ENCODE assay signal across 9 cellular contexts in the genomic region with DNA sequence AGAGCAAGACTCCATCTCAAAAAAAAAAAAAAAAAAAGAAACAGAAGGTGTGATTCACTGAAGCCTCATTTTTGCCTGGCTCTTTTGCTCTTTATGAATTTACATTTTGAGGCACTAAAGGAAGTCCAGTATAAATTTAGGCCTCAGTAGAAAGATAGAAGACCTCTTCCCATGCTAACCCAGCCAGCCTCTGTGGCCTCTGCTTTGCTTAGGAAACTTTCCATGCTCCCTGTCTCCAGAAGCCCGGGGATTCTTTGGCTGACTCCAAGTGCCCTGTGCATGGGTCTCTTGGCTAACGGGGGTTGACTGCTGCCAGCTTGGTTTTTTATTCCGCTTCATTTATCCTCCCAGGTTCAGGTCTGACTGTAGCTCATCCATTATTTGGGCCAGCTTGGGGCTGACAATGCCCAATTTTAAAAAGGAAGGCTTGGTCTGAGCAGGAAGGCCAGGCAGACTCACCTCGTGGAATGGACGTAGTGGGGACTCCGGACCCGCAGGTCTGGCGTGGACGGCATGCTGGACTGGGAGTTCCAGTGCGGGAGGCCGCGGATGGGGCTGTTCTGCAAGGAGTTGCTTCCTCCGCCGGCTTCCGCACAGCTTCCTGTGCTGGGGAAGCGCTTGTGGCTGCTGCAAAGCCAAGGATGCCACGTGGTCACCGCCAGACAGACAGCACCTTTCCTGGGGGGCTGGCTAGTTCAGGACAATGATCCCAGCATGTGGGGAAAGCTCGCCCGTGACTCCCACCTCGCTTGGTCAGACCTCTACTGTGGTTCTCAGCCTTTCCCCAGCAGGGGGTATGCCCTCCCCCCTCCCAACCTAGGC.
DNase-seq lines count a peak whose midpoint lies in the region; ATAC-seq, FAIRE-seq and TF ChIP-seq lines count a peak whose summit lies in the region.
"Had no signal": no experiment of that assay in that cellular context is flagged by ENCODE, and none has a peak within 500 bp of the region (broad histone marks: within the 10 kb centered on the region; RNA-seq: fewer than 3 reads in every experiment).

No MANE protein-coding gene starts in this region.

- H3K4me3 Mint-ChIP-seq in HFFc6, result no peak overlapping the region
- H3K4me3 Mint-ChIP-seq in astrocyte (ENCODE audit: unreplicated experiment), result no peak overlapping the region
- H3K4me3 Mint-ChIP-seq in stimulated activated naive CD8-positive, alpha-beta T cell treated with anti-CD3 and anti-CD28 coated beads, Interleukin-15, Interleukin-2, amounts not matched to agents 100 ng/mL and 50 ng/mL, for 24 hours, result peak overlapping the region; percentile 57

- peaks cover 24% of the 10 kb centered on the region for H3K4me1 ChIP-seq in astrocyte (ENCODE audit: insufficient read depth, low read length)
- peaks cover 4% of the 10 kb centered on the region for H3K4me1 ChIP-seq in right cardiac atrium (ENCODE audit: control insufficient read depth, insufficient read depth, low read length)

- H3K27ac ChIP-seq in astrocyte (ENCODE audit: low read depth, low read length) (peak overlapping the region; percentile 43), right cardiac atrium (ENCODE audit: low read length) (peak overlapping the region; percentile 5)
- H3K27ac ChIP-seq: ovary had no signal

- H4K20me1 ChIP-seq in astrocyte (ENCODE audit: insufficient read depth, low read length), result peaks cover 30% of the 10 kb centered on the region

- FAIRE-seq in astrocyte (lab: Jason Lieb, UNC), result no peak
- FAIRE-seq: H54 had no signal

- H3K9ac ChIP-seq in astrocyte (ENCODE audit: low read length), result peak overlapping the region; percentile 25

- H3K4me3 ChIP-seq in astrocyte (ENCODE audit: insufficient read depth, low read depth, low read length) (no peak overlapping the region), right cardiac atrium (ENCODE audit: low read length) (no peak overlapping the region)
- H3K4me3 ChIP-seq: ovary had no signal

- H2AFZ ChIP-seq in astrocyte (ENCODE audit: low read depth, low read length), result no peak overlapping the region

- H3K27me3 Mint-ChIP-seq in HFFc6 (ENCODE audit: insufficient read depth) (peaks cover 2% of the 10 kb centered on the region; the same call in 1 of the 2 replicates), astrocyte (ENCODE audit: low read depth, unreplicated experiment) (no peaks in the 10 kb centered on the region)
- H3K27me3 Mint-ChIP-seq in stimulated activated naive CD8-positive, alpha-beta T cell treated with anti-CD3 and anti-CD28 coated beads, Interleukin-15, Interleukin-2, amounts not matched to agents 100 ng/mL and 50 ng/mL, for 24 hours, result no peaks in the 10 kb centered on the region

- peaks cover 15% of the 10 kb centered on the region for H3K79me2 ChIP-seq in astrocyte (ENCODE audit: insufficient read depth, low read length)

- peak; percentile 59 to 63 for ATAC-seq in right cardiac atrium

- DNase-seq in HFFc6, result no peak
- no peak for DNase-seq in astrocyte (ENCODE audit: low read depth)
- peak; percentile 60 to 89 (median 84) for DNase-seq in right cardiac atrium
- no peak for DNase-seq in MV-4-11 (lab: John Stamatoyannopoulos, UW)
- no peak for DNase-seq in activated CD4-positive, CD25-positive, alpha-beta regulatory T cell (lab: John Stamatoyannopoulos, UW)
- DNase-seq in RPMI8226, result no peak

- TF ChIP-seq CTCF in HFFc6 (IDR thresholded peaks at IDR 0.05) (no peak), astrocyte (IDR thresholded peaks at IDR 0.05; ENCODE audit: insufficient read depth, low read depth, low read length) (no peak)

- H3K4me1 Mint-ChIP-seq in HFFc6 (ENCODE audit: low read depth) (peaks cover 35% of the 10 kb centered on the region), astrocyte (ENCODE audit: low read depth, unreplicated experiment) (peaks cover 11% of the 10 kb centered on the region)
- peaks cover 11% of the 10 kb centered on the region for H3K4me1 Mint-ChIP-seq in stimulated activated naive CD8-positive, alpha-beta T cell treated with anti-CD3 and anti-CD28 coated beads, Interleukin-15, Interleukin-2, amounts not matched to agents 100 ng/mL and 50 ng/mL, for 24 hours (ENCODE audit: low read depth)

- intact Hi-C loops in right cardiac atrium (cut with DNase I), result loop anchor here in 1 of 4 donors (2.0 kb wide), 1 partner anchor 120 kb away; no protein-coding TSS in a partner anchor

- H3K9me3 Mint-ChIP-seq in HFFc6 (no peaks in the 10 kb centered on the region), astrocyte (ENCODE audit: unreplicated experiment) (no peaks in the 10 kb centered on the region)
- H3K9me3 Mint-ChIP-seq in stimulated activated naive CD8-positive, alpha-beta T cell treated with anti-CD3 and anti-CD28 coated beads, Interleukin-15, Interleukin-2, amounts not matched to agents 100 ng/mL and 50 ng/mL, for 24 hours, result no peaks in the 10 kb centered on the region

- H3K4me2 ChIP-seq in astrocyte (ENCODE audit: low read length), result no peak overlapping the region

- WGBS in right cardiac atrium, result 38% methylated on average over 21 of the region's 21 CpGs

- H3K27me3 ChIP-seq in astrocyte (ENCODE audit: insufficient read depth, low read length) (no peaks in the 10 kb centered on the region), right cardiac atrium (ENCODE audit: control insufficient read depth, insufficient read depth) (no peaks in the 10 kb centered on the region)
- H3K27me3 ChIP-seq: ovary had no signal

- H3K27ac Mint-ChIP-seq in HFFc6 (peak overlapping the region; percentile 80), astrocyte (ENCODE audit: unreplicated experiment) (no peak overlapping the region)
- H3K27ac Mint-ChIP-seq in stimulated activated naive CD8-positive, alpha-beta T cell treated with anti-CD3 and anti-CD28 coated beads, Interleukin-15, Interleukin-2, amounts not matched to agents 100 ng/mL and 50 ng/mL, for 24 hours, result no peak overlapping the region

- H3K36me3 ChIP-seq in astrocyte (ENCODE audit: insufficient read depth, low read length), result peaks cover 81% of the 10 kb centered on the region
- H3K36me3 ChIP-seq: ovary had no signal

- H3K36me3 Mint-ChIP-seq in HFFc6 (ENCODE audit: low read depth), result peaks cover 37% of the 10 kb centered on the region
- peaks cover 26% of the 10 kb centered on the region for H3K36me3 Mint-ChIP-seq in astrocyte (ENCODE audit: low read depth, unreplicated experiment)
- no peaks in the 10 kb centered on the region for H3K36me3 Mint-ChIP-seq in stimulated activated naive CD8-positive, alpha-beta T cell treated with anti-CD3 and anti-CD28 coated beads, Interleukin-15, Interleukin-2, amounts not matched to agents 100 ng/mL and 50 ng/mL, for 24 hours (ENCODE audit: low read depth)

- no peaks in the 10 kb centered on the region for H3K9me3 ChIP-seq in astrocyte (ENCODE audit: insufficient read depth, low read depth, low read length)
- no peaks in the 10 kb centered on the region for H3K9me3 ChIP-seq in right cardiac atrium (ENCODE audit: control insufficient read depth, low read length)
- H3K9me3 ChIP-seq: ovary had no signal

Comparison
In these comparisons a context has a peak if more than half of its experiments do, and no peak if none do; other contexts are left out.
1. DNase-seq: peak in right cardiac atrium (3 of 3); none in HFFc6 (single experiment), astrocyte (single experiment), MV-4-11 (single experiment), activated CD4-positive, CD25-positive, alpha-beta regulatory T cell (0 of 4) and RPMI8226 (single experiment).